ENCODE assay signal across 17 cellular contexts in the genomic region with DNA sequence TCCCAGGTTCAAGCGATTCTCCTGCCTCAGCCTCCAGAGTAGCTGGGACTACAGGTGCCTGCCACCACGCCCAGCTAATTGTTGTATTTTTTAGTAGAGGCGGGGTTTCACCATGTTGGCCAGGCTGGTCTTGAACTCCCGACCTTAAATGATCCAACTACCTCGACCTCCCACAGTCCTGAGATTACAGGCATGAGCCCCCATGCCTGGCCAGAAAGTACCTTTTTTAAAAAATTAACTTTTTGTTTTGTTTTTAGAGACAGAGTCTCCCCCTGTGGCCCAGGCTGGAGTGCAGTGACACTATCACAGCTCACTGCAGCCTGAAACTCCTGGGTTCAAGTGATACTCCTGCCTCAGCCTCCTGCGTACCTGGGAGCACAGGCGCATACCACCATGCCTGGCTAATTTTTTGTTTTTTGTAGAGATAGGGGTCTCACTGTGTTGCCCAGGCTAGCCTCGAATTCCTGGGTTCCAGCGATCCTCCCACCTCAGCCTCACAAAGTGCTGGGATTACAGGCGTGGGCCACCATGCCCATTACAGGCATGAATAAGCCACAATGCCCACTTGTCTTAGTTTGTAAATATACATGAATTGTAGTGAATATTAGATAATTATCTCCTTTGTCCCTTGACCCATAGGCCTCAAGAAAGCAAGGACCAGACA. TPM values are rescaled to one million over a fixed set of nuclear protein-coding genes. Genes with fewer than 3 reads are reported as not detected.
DNase-seq lines count a peak whose midpoint lies in the region; ATAC-seq and TF ChIP-seq lines count a peak whose summit lies in the region.
"Had no signal": no experiment of that assay in that cellular context is flagged by ENCODE, and none has a peak within 500 bp of the region (broad histone marks: within the 10 kb centered on the region; RNA-seq: fewer than 3 reads in every experiment).

No MANE protein-coding gene starts in this region.

- H3K27ac Mint-ChIP-seq in naive B cell (peak overlapping the region in 4 of 6 donors; percentile 22 to 89 (median 42)), Calu3 (ENCODE audit: unreplicated experiment) (no peak overlapping the region)
- H3K27ac Mint-ChIP-seq: CD8-positive, alpha-beta T cell had no signal

- H3K36me3 Mint-ChIP-seq in naive B cell, result no peaks in the 10 kb centered on the region
- H3K36me3 Mint-ChIP-seq in Calu3 (ENCODE audit: insufficient read depth, unreplicated experiment), result no peaks in the 10 kb centered on the region
- H3K36me3 Mint-ChIP-seq: CD8-positive, alpha-beta T cell had no signal

- no peaks in the 10 kb centered on the region for H3K27me3 ChIP-seq in mesendoderm (ENCODE audit: insufficient read depth, low read length, poor library complexity)
- H3K27me3 ChIP-seq: BLaER1, SJCRH30 had no signal

- no peak overlapping the region for H3K56ac ChIP-seq in mesendoderm (ENCODE audit: low read length)

- H2BK15ac ChIP-seq in mesendoderm (replicated peaks; ENCODE audit: low read depth), result no peak overlapping the region

- no peak overlapping the region for H4K5ac ChIP-seq in mesendoderm (ENCODE audit: low read length)

- no peak overlapping the region for H4K8ac ChIP-seq in mesendoderm (ENCODE audit: low read depth, low read length)

- H3K9ac ChIP-seq in mesendoderm (ENCODE audit: low read length), result no peak overlapping the region
- H3K9ac ChIP-seq: BLaER1 had no signal

- no peak overlapping the region for H3K18ac ChIP-seq in mesendoderm (ENCODE audit: low read length)

- CTCF ChIA-PET in Calu3 (lab: Charles Lee), result no interaction called here

- H2AK5ac ChIP-seq in mesendoderm (ENCODE audit: low read length), result no peak overlapping the region

- no peak overlapping the region for H3K4ac ChIP-seq in mesendoderm (ENCODE audit: low read depth, low read length)

- no peaks in the 10 kb centered on the region for H3K79me2 ChIP-seq in mesendoderm (ENCODE audit: control insufficient read depth, insufficient read depth, low read length)

- H3K4me3 Mint-ChIP-seq in naive B cell (no peak overlapping the region), Calu3 (ENCODE audit: low read depth, unreplicated experiment) (no peak overlapping the region)
- H3K4me3 Mint-ChIP-seq: CD8-positive, alpha-beta T cell had no signal

- H3K9me3 Mint-ChIP-seq in naive B cell (no peaks in the 10 kb centered on the region), Calu3 (ENCODE audit: low read depth, unreplicated experiment) (no peaks in the 10 kb centered on the region)
- H3K9me3 Mint-ChIP-seq: CD8-positive, alpha-beta T cell had no signal

- H3K27ac ChIP-seq in mesendoderm (ENCODE audit: low read depth, low read length), result no peak overlapping the region
- H3K27ac ChIP-seq: BLaER1, RWPE1, SJCRH30 had no signal

- peaks cover 0 to 4% (median 3%) of the 10 kb centered on the region in 3 donors for H3K4me1 Mint-ChIP-seq in naive B cell
- H3K4me1 Mint-ChIP-seq in Calu3 (ENCODE audit: low read depth, unreplicated experiment), result no peaks in the 10 kb centered on the region

- no peak overlapping the region for H2BK120ac ChIP-seq in mesendoderm (ENCODE audit: low read depth, low read length)

- no peaks in the 10 kb centered on the region for H3K4me1 ChIP-seq in mesendoderm (ENCODE audit: control insufficient read depth, low read depth, low read length)
- H3K4me1 ChIP-seq: BLaER1, SJCRH30 had no signal

- no peaks in the 10 kb centered on the region for H3K79me1 ChIP-seq in mesendoderm (ENCODE audit: low read length)

- H3K4me3 ChIP-seq in mesendoderm (ENCODE audit: low read length), result no peak overlapping the region
- H3K4me3 ChIP-seq: BLaER1, SJCRH30 had no signal

- H3K27me3 Mint-ChIP-seq in naive B cell (no peaks in the 10 kb centered on the region), Calu3 (ENCODE audit: unreplicated experiment) (no peaks in the 10 kb centered on the region)

- no peak for TF ChIP-seq CTCF in Calu3 (IDR thresholded peaks at IDR 0.05; ENCODE audit: unreplicated experiment)

- H3K4me2 ChIP-seq in mesendoderm (ENCODE audit: low read length), result no peak overlapping the region
- H3K4me2 ChIP-seq: BLaER1 had no signal

- H3K36me3 ChIP-seq in mesendoderm (ENCODE audit: control insufficient read depth, insufficient read depth, low read length), result no peaks in the 10 kb centered on the region
- H3K36me3 ChIP-seq: BLaER1, SJCRH30 had no signal

- no peak overlapping the region for H2BK5ac ChIP-seq in mesendoderm (ENCODE audit: low read length)

- peak; percentile 19 for ATAC-seq in GM18498 (IDR thresholded peaks at IDR 0.05; ENCODE audit: unreplicated experiment)
- ATAC-seq in GM19463 (IDR thresholded peaks at IDR 0.05; ENCODE audit: unreplicated experiment), result peak; percentile 48
- peak; percentile 28 for ATAC-seq in HG03378 (IDR thresholded peaks at IDR 0.05; ENCODE audit: unreplicated experiment)
- ATAC-seq in naive B cell (ENCODE audit: low read depth in 2 of 2), result no peak
- ATAC-seq: CD8-positive, alpha-beta T cell; PC-3 had no signal

- BruUV-seq in Calu3 (replicated peaks; lab: Mats Ljungman, UMichigan), result no TSS peak

- intact Hi-C loops in Calu3 (cut with micrococcal nuclease; ENCODE audit: unreplicated experiment), result no loop called here

- H3K23ac ChIP-seq in mesendoderm (ENCODE audit: low read length), result no peak overlapping the region

- DNase-seq in naive B cell (no peak), nucleus accumbens (lab: John Stamatoyannopoulos, UW) (no peak), NK-92 (lab: John Stamatoyannopoulos, UW; ENCODE audit: unreplicated experiment) (no peak), Calu3 (no peak), mesendoderm (no peak)
- DNase-seq: CD8-positive, alpha-beta T cell; DND-41; GOT3; NCI-H1930; NCI-H446; PC-3; SJCRH30 had no signal

- no CpG with 5 or more reads among the region's 10 CpGs for WGBS in mesendoderm (ENCODE audit: extremely low coverage, insufficient coverage, low lambda C conversion rate)

RNA-seq across cellular contexts. Expression of a gene that starts 17.4 kb away (rescaled TPM):
- polyA plus RNA-seq in naive B cell (ENCODE audit: low read depth in 6 of 6), result over 10,000 TPM in 1 of 6 donors, 1,000 to 10,000 TPM in 5; 7,111 to 10,868 (median 8,890) TPM
- total RNA-seq in Calu3 (2022), result 5,799 and 7,052 TPM in 2 replicates
- 13,473 TPM for polyA plus RNA-seq in mesendoderm (2013, experiment 1 of 2)
- 13,556 TPM for polyA plus RNA-seq in mesendoderm (2013, experiment 2 of 2)

Comparison
In these comparisons a context has a peak if more than half of its experiments do, and no peak if none do; other contexts are left out.
1. ATAC-seq: peak in GM18498 (single experiment), GM19463 (single experiment) and HG03378 (single experiment); none in naive B cell (0 of 2).